ENCODE assay signal across 8 cellular contexts in genomic region chr15:58934114-58934447, GRCh38. TPM values are rescaled to one million over a fixed set of nuclear protein-coding genes. Genes with fewer than 3 reads are reported as not detected.
DNase-seq lines count a peak whose midpoint lies in the region; ATAC-seq and TF ChIP-seq lines count a peak whose summit lies in the region.

No MANE protein-coding gene starts in this region.

- intact Hi-C loops in activated naive CD4-positive, alpha-beta T cell treated with anti-CD3 and anti-CD28 coated beads for 36 hours (cut with micrococcal nuclease), result loop anchor here (5.0 to 10.0 kb wide), 2 partner anchors 602 to 1229 kb away; partner anchors contain the start of gene POLR2M
- intact Hi-C loops in breast epithelium (cut with DNase I; ENCODE audit: low total_unique reads) (loop anchor here (10.0 kb wide), 1 partner anchor 709 kb away; no protein-coding TSS in a partner anchor), upper lobe of right lung (cut with DNase I) (no loop called here)

- H3K27ac Mint-ChIP-seq in activated naive CD4-positive, alpha-beta T cell treated with anti-CD3 and anti-CD28 coated beads for 36 hours, result peak overlapping the region; percentile 97

- CTCF ChIA-PET in activated naive CD4-positive, alpha-beta T cell treated with anti-CD3 and anti-CD28 coated beads for 36 hours (lab: Charles Lee), result interaction anchor here (0.7 kb wide), 1 partner anchor 69 kb away, joined by 3 read pairs; no protein-coding TSS in a partner anchor

- no peaks in the 10 kb centered on the region for H3K27me3 ChIP-seq in breast epithelium
- H3K27me3 ChIP-seq in lung (ENCODE audit: control insufficient read depth, insufficient read depth), result no peaks in the 10 kb centered on the region
- no peaks in the 10 kb centered on the region for H3K27me3 ChIP-seq in upper lobe of right lung

- H3K27ac ChIP-seq in breast epithelium, result peak overlapping the region; percentile 92 to 99
- peak overlapping the region; percentile 99 to 100 for H3K27ac ChIP-seq in lung (ENCODE audit: low read depth in 1 of 2, low read length in 1 of 2)
- peak overlapping the region; percentile 99 for H3K27ac ChIP-seq in upper lobe of right lung

- H3K9me3 ChIP-seq in breast epithelium (no peaks in the 10 kb centered on the region), lung (ENCODE audit: control insufficient read depth in 2 of 2, insufficient read depth in 1 of 2, low read length in 1 of 2) (no peaks in the 10 kb centered on the region), upper lobe of right lung (no peaks in the 10 kb centered on the region)

- no peaks in the 10 kb centered on the region for H3K9me3 Mint-ChIP-seq in activated naive CD4-positive, alpha-beta T cell treated with anti-CD3 and anti-CD28 coated beads for 36 hours

- no peak for DNase-seq in activated naive CD4-positive, alpha-beta T cell treated with anti-CD3 and anti-CD28 coated beads for 36 hours
- no peak for DNase-seq in activated naive CD4-positive, alpha-beta T cell treated with anti-CD3 and anti-CD28 coated beads, Interleukin-2, amount 50 U/mL, for 16 hours
- DNase-seq in breast epithelium (ENCODE audit: low spot score in 2 of 2) (no peak), lung (ENCODE audit: low spot score) (no peak), upper lobe of right lung (no peak), NCI-H1092 treated with DMSO at 0.1 percent for 48 hours (lab: John Stamatoyannopoulos, UW) (no peak)

- 14 to 19% methylated on average over 4 of the region's 4 CpGs for WGBS in lung, 2 donors

- H3K4me1 ChIP-seq in breast epithelium (no peaks in the 10 kb centered on the region), lung (ENCODE audit: control insufficient read depth in 2 of 2, insufficient read depth in 2 of 2, low read length in 2 of 2) (peaks cover 1 to 7% of the 10 kb centered on the region in 2 donors), upper lobe of right lung (peaks cover 19% of the 10 kb centered on the region)

- peaks cover 23% of the 10 kb centered on the region for H3K4me1 Mint-ChIP-seq in activated naive CD4-positive, alpha-beta T cell treated with anti-CD3 and anti-CD28 coated beads for 36 hours (ENCODE audit: low read depth)

- TF ChIP-seq POLR2A in breast epithelium (IDR thresholded peaks at IDR 0.05), result no peak

- H3K27me3 Mint-ChIP-seq in activated naive CD4-positive, alpha-beta T cell treated with anti-CD3 and anti-CD28 coated beads for 36 hours (ENCODE audit: low read depth), result no peaks in the 10 kb centered on the region

- peaks cover 8% of the 10 kb centered on the region for H3K36me3 Mint-ChIP-seq in activated naive CD4-positive, alpha-beta T cell treated with anti-CD3 and anti-CD28 coated beads for 36 hours (ENCODE audit: low read depth)

- no peak for ATAC-seq in lung (ENCODE audit: insufficient read depth, low FRiP score)
- no peak for ATAC-seq in upper lobe of right lung
- ATAC-seq in HG02981 (IDR thresholded peaks at IDR 0.05; ENCODE audit: unreplicated experiment), result no peak
- ATAC-seq in HG03442 (IDR thresholded peaks at IDR 0.05; ENCODE audit: unreplicated experiment), result no peak

- H3K4me3 ChIP-seq in breast epithelium (peak overlapping the region; percentile 76 to 91 (median 88)), lung (peak overlapping the region; percentile 46), upper lobe of right lung (peak overlapping the region; percentile 86)

- H3K36me3 ChIP-seq in breast epithelium (no peaks in the 10 kb centered on the region), lung (ENCODE audit: control insufficient read depth in 2 of 2, insufficient read depth in 2 of 2, low read length in 2 of 2) (peaks cover under 1 to 4% of the 10 kb centered on the region in 2 donors), upper lobe of right lung (peaks cover 7% of the 10 kb centered on the region)

- peak overlapping the region; percentile 93 for H3K4me3 Mint-ChIP-seq in activated naive CD4-positive, alpha-beta T cell treated with anti-CD3 and anti-CD28 coated beads for 36 hours

- TF ChIP-seq CTCF in breast epithelium (IDR thresholded peaks at IDR 0.05) (peak in 1 of 3 donors; percentile 8), lung (IDR thresholded peaks at IDR 0.05; ENCODE audit: control extremely low read depth, extremely low read depth) (no peak), upper lobe of right lung (IDR thresholded peaks at IDR 0.05) (no peak)

RNA-seq across cellular contexts. Expression of gene SLTM, which starts 0.6 kb away (rescaled TPM):
- 10 to 100 TPM; 52.0 to 56.0 TPM for total RNA-seq in activated naive CD4-positive, alpha-beta T cell treated with anti-CD3 and anti-CD28 coated beads for 36 hours
- total RNA-seq in breast epithelium (100 to 1,000 TPM; 102 to 195 (median 163) TPM), lung (100 to 1,000 TPM in 1 of 2 donors, 10 to 100 TPM in 1; 72.7 to 164 TPM), upper lobe of right lung (84.0 TPM)
- 10 to 100 TPM; 46.0 to 62.1 TPM for polyA plus RNA-seq in lung

RNA-seq across cellular contexts. Expression of gene RNF111, which starts 53.4 kb away (rescaled TPM):
- 10 to 100 TPM; 17.8 to 19.8 TPM for total RNA-seq in activated naive CD4-positive, alpha-beta T cell treated with anti-CD3 and anti-CD28 coated beads for 36 hours
- total RNA-seq in breast epithelium (10 to 100 TPM; 18.4 to 36.9 (median 27.9) TPM), lung (10 to 100 TPM; 28.5 to 52.0 TPM), upper lobe of right lung (35.3 TPM)
- 10 to 100 TPM in 1 of 2 donors, 1 to 10 TPM in 1; 8.7 to 10.5 TPM for polyA plus RNA-seq in lung
